16 cellular contexts compared by ENCODE assay signal in the genomic region with DNA sequence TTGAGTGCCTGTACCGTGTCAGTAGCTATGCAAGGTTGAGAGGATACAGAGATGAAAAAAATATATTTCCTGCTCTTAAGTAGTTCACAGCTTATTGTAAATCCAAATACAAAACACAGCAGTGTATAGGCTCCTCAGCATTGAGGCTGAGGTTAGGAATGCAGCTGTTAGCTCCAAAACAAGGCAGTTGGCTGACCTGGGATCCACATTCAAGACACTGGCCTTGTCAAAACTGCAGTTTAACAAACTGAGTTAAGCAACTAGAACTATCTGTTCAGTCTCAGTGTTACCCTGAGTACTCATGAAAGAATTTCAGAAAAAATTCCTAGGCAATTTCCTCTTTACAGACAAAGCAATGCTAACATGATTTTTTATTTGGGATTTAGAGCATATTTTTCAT.
"Had no signal": no experiment of that assay in that cellular context is flagged by ENCODE, and none has a peak within 500 bp of the region (broad histone marks: within the 10 kb centered on the region; RNA-seq: fewer than 3 reads in every experiment).

No MANE protein-coding gene starts in this region.

- H3K4me3 Mint-ChIP-seq: activated CD4-positive, alpha-beta T cell treated with anti-CD3 and anti-CD28 coated beads, Interleukin-2, amount 10 ng/mL, durations not matched to agents 7 days and 5 days; activated naive CD8-positive, alpha-beta T cell treated with anti-CD3 and anti-CD28 coated beads for 36 hours; central memory CD8-positive, alpha-beta T cell; naive thymus-derived CD8-positive, alpha-beta T cell; stimulated activated effector memory CD8-positive, alpha-beta T cell treated with anti-CD3 and anti-CD28 coated beads, Interleukin-12 subunit alpha, Interleukin-12 subunit beta, amount 100 ng/mL, for 72 hours had no signal

- H3K27ac Mint-ChIP-seq: activated CD4-positive, alpha-beta T cell treated with anti-CD3 and anti-CD28 coated beads, Interleukin-2, amount 10 ng/mL, durations not matched to agents 7 days and 5 days; activated naive CD8-positive, alpha-beta T cell treated with anti-CD3 and anti-CD28 coated beads for 36 hours; naive thymus-derived CD8-positive, alpha-beta T cell; stimulated activated effector memory CD8-positive, alpha-beta T cell treated with anti-CD3 and anti-CD28 coated beads, Interleukin-12 subunit alpha, Interleukin-12 subunit beta, amount 100 ng/mL, for 72 hours had no signal

- DNase-seq: activated CD4-positive, alpha-beta T cell treated with anti-CD3 and anti-CD28 coated beads, Interleukin-2, amount 10 ng/mL, durations not matched to agents 7 days and 5 days; activated CD8-positive, alpha-beta memory T cell treated with anti-CD3 and anti-CD28 coated beads, Interleukin-2, amount 50 U/mL, for 48 hours; activated naive CD8-positive, alpha-beta T cell treated with anti-CD3 and anti-CD28 coated beads for 36 hours; anterior cingulate cortex; brain microvascular endothelial cell; cortex of kidney; effector CD4-positive, alpha-beta T cell; gastrocnemius medialis; heart right ventricle; islet precursor cell; naive thymus-derived CD8-positive, alpha-beta T cell; thyroid gland; uterus had no signal

- H3K36me3 ChIP-seq: brain microvascular endothelial cell, gastrocnemius medialis, heart right ventricle, thyroid gland, uterus had no signal

- H3K27ac ChIP-seq: brain microvascular endothelial cell, gastrocnemius medialis, heart right ventricle, thyroid gland, uterus had no signal

- H3K27me3 Mint-ChIP-seq: activated naive CD8-positive, alpha-beta T cell treated with anti-CD3 and anti-CD28 coated beads for 36 hours had no signal

- H3K4me1 ChIP-seq: thyroid gland, uterus had no signal

- H3K9me3 ChIP-seq: gastrocnemius medialis, heart right ventricle, thyroid gland, uterus had no signal

- H3K36me3 Mint-ChIP-seq: activated naive CD8-positive, alpha-beta T cell treated with anti-CD3 and anti-CD28 coated beads for 36 hours; naive thymus-derived CD8-positive, alpha-beta T cell; stimulated activated effector memory CD8-positive, alpha-beta T cell treated with anti-CD3 and anti-CD28 coated beads, Interleukin-12 subunit alpha, Interleukin-12 subunit beta, amount 100 ng/mL, for 72 hours had no signal

- ATAC-seq: gastrocnemius medialis; heart right ventricle; left lobe of liver; naive thymus-derived CD8-positive, alpha-beta T cell; stimulated activated effector memory CD8-positive, alpha-beta T cell treated with anti-CD3 and anti-CD28 coated beads, Interleukin-12 subunit alpha, Interleukin-12 subunit beta, amount 100 ng/mL, for 72 hours had no signal

- H3K4me3 ChIP-seq: gastrocnemius medialis, heart right ventricle, thyroid gland, uterus had no signal

- H3K4me1 Mint-ChIP-seq: activated CD4-positive, alpha-beta T cell treated with anti-CD3 and anti-CD28 coated beads, Interleukin-2, amount 10 ng/mL, durations not matched to agents 7 days and 5 days; activated naive CD8-positive, alpha-beta T cell treated with anti-CD3 and anti-CD28 coated beads for 36 hours; central memory CD8-positive, alpha-beta T cell; stimulated activated effector memory CD8-positive, alpha-beta T cell treated with anti-CD3 and anti-CD28 coated beads, Interleukin-12 subunit alpha, Interleukin-12 subunit beta, amount 100 ng/mL, for 72 hours had no signal

- H3K9me3 Mint-ChIP-seq: activated CD4-positive, alpha-beta T cell treated with anti-CD3 and anti-CD28 coated beads, Interleukin-2, amount 10 ng/mL, durations not matched to agents 7 days and 5 days; activated naive CD8-positive, alpha-beta T cell treated with anti-CD3 and anti-CD28 coated beads for 36 hours; central memory CD8-positive, alpha-beta T cell; stimulated activated effector memory CD8-positive, alpha-beta T cell treated with anti-CD3 and anti-CD28 coated beads, Interleukin-12 subunit alpha, Interleukin-12 subunit beta, amount 100 ng/mL, for 72 hours had no signal

- H3K27me3 ChIP-seq: brain microvascular endothelial cell, gastrocnemius medialis, heart right ventricle, thyroid gland, uterus had no signal
